In genomic region chr20:8515810-8516435, GRCh38 we compare ENCODE assay signal across 26 cellular contexts.
DNase-seq lines count a peak whose midpoint lies in the region; ATAC-seq, FAIRE-seq and TF ChIP-seq lines count a peak whose summit lies in the region.
"Had no signal": no experiment of that assay in that cellular context is flagged by ENCODE, and none has a peak within 500 bp of the region (broad histone marks: within the 10 kb centered on the region; RNA-seq: fewer than 3 reads in every experiment).

No MANE protein-coding gene starts in this region.

- no peak overlapping the region for H3K4me3 Mint-ChIP-seq in immature natural killer cell

- peaks cover 0 to 4% (median 0%) of the 10 kb centered on the region in 6 donors for H3K9me3 Mint-ChIP-seq in immature natural killer cell

- CTCF ChIA-PET in HEK293 (lab: Yijun Ruan, JAX) = no interaction called here

- no peaks in the 10 kb centered on the region for H3K36me3 ChIP-seq in HEK293 (ENCODE audit: control insufficient read depth in 2 of 2, insufficient read depth in 1 of 2, low read length in 2 of 2)

- FAIRE-seq in RCC 7860 (lab: Jason Lieb, UNC) = no peak
- FAIRE-seq: A204.1 had no signal

- H3K4me1 Mint-ChIP-seq in immature natural killer cell = peaks cover 17 to 41% of the 10 kb centered on the region in 2 donors

- H3K27me3 Mint-ChIP-seq in immature natural killer cell (ENCODE audit: low read depth in 3 of 3) = peaks cover 0 to 4% (median 0%) of the 10 kb centered on the region in 3 donors
- H3K27me3 Mint-ChIP-seq: CD4-positive, alpha-beta memory T cell had no signal

- H3K9me3 ChIP-seq in HEK293 (ENCODE audit: control insufficient read depth, insufficient read depth, low read depth, low read length) = no peaks in the 10 kb centered on the region

- no peak overlapping the region for H3K4me3 ChIP-seq in HEK293 (ENCODE audit: low read depth, low read length)
- H3K4me3 ChIP-seq: SK-N-MC had no signal

- no peak overlapping the region for H3K27ac ChIP-seq in HEK293 (ENCODE audit: extremely low read depth, low read depth, low read length)
- H3K27ac ChIP-seq: SK-N-MC had no signal

- no peak overlapping the region for H3K27ac Mint-ChIP-seq in immature natural killer cell

- DNase-seq in NCI-H2171 treated with DMSO at 0.1 percent for 48 hours (lab: John Stamatoyannopoulos, UW) (peak; percentile 15), NCI-H2171 (lab: John Stamatoyannopoulos, UW) (no peak), RCC 7860 (ENCODE audit: low spot score) (peak; percentile 9), renal cortical epithelial cell (ENCODE audit: low read depth) (peak; percentile 29), immature natural killer cell (no peak), NCI-H748 (lab: John Stamatoyannopoulos, UW; ENCODE audit: unreplicated experiment) (no peak)
- DNase-seq: AML-193, C1 segment of cervical spinal cord, COR-L47, DMS153, GOT3, HCEC 1CT, IMR-90, KG1, NCI-H1048, NCI-H1436 treated with DMSO at 0.1 percent for 48 hours, NCI-H187 treated with DMSO at 0.1 percent for 48 hours, NCI-H226, NCI-H524, SIG-M5 had no signal

- H3K4me1 ChIP-seq in HEK293 (ENCODE audit: control insufficient read depth, insufficient read depth, low read length) = no peaks in the 10 kb centered on the region

- ATAC-seq in GM21723 (IDR thresholded peaks at IDR 0.05; ENCODE audit: unreplicated experiment) = no peak
- ATAC-seq: Panc1 had no signal

- no peaks in the 10 kb centered on the region for H3K36me3 Mint-ChIP-seq in immature natural killer cell

- no peak for TF ChIP-seq CTCF in HEK293 (tag by site-specific recombination; IDR thresholded peaks at IDR 0.05)

- POLR2A ChIA-PET in HEK293 (lab: Yijun Ruan, JAX) = no interaction called here

TF ChIP-seq in HEK293, 187 proteins besides CTCF, POLR2A, EP300 and RAD21:
- 0 out of 2 replicates have a peak, but pooled peaks have one; percentile 19 for TF ChIP-seq ZBTB21 (tag by site-specific recombination; IDR thresholded peaks at IDR 0.05)
- no peak for TF ChIP-seq ZNF148 (tag by site-specific recombination; IDR thresholded peaks at IDR 0.05; ENCODE audit: borderline replicate concordance)
- TF ChIP-seq ZNF473 (tag by site-specific recombination; IDR thresholded peaks at IDR 0.05) = no peak

Comparison
In these comparisons a context has a peak if more than half of its experiments do, and no peak if none do; other contexts are left out.
1. DNase-seq: peak in NCI-H2171 treated with DMSO at 0.1 percent for 48 hours (single experiment), RCC 7860 (single experiment) and renal cortical epithelial cell (single experiment); none in NCI-H2171 (single experiment), immature natural killer cell (0 of 3) and NCI-H748 (single experiment).